In genomic region chr11:118918686-118919280, GRCh38 we compare ENCODE assay signal across 9 cellular contexts. TPM values are rescaled to one million over a fixed set of nuclear protein-coding genes. Genes with fewer than 3 reads are reported as not detected.
DNase-seq lines count a peak whose midpoint lies in the region; ATAC-seq and TF ChIP-seq lines count a peak whose summit lies in the region.
"Had no signal": no experiment of that assay in that cellular context is flagged by ENCODE, and none has a peak within 500 bp of the region (broad histone marks: within the 10 kb centered on the region; RNA-seq: fewer than 3 reads in every experiment).

No MANE protein-coding gene starts in this region.

- peak overlapping the region; percentile 71 for H3K9ac ChIP-seq in mucosa of stomach (ENCODE audit: low read length)

- H3K9me3 Mint-ChIP-seq in chondrocyte (ENCODE audit: low read depth), result no peaks in the 10 kb centered on the region
- peaks cover 0 to 2% (median 0%) of the 10 kb centered on the region in 7 donors for H3K9me3 Mint-ChIP-seq in CD14-positive monocyte

- no peaks in the 10 kb centered on the region for H3K27me3 Mint-ChIP-seq in chondrocyte (ENCODE audit: low read depth)
- H3K27me3 Mint-ChIP-seq in CD14-positive monocyte (ENCODE audit: low read depth in 3 of 3), result peaks cover 0 to 15% (median 6%) of the 10 kb centered on the region in 3 donors

- intact Hi-C loops in CD14-positive monocyte (cut with micrococcal nuclease), result no loop called here

- DNase-seq in BJ (ENCODE audit: low read depth) (no peak), M059J (ENCODE audit: low read depth) (peak; percentile 68), chondrocyte (ENCODE audit: low spot score) (no peak), activated gamma-delta T cell (lab: John Stamatoyannopoulos, UW) (no peak), CD14-positive monocyte (ENCODE audit: low spot score) (no peak)

- H3K4me3 ChIP-seq in BJ (ENCODE audit: low read depth, low read length) (peak overlapping the region; percentile 35), mucosa of stomach (ENCODE audit: low read length) (no peak overlapping the region)

- CTCF ChIA-PET in BJ (lab: Yijun Ruan, JAX), result no interaction called here

- H3K27ac Mint-ChIP-seq in chondrocyte (ENCODE audit: unreplicated experiment) (peak overlapping the region; percentile 100), CD14-positive monocyte (peak overlapping the region in 3 of 7 donors; percentile 9 to 50 (median 42))

- H3K27me3 ChIP-seq in BJ (ENCODE audit: control insufficient read depth, insufficient read depth, low read length) (no peaks in the 10 kb centered on the region), mucosa of stomach (ENCODE audit: control insufficient read depth, insufficient read depth, low read length) (no peaks in the 10 kb centered on the region)

- H3K36me3 ChIP-seq in BJ (ENCODE audit: control insufficient read depth, insufficient read depth, low read length), result peaks cover 3% of the 10 kb centered on the region; the same call in 1 of the 2 replicates
- no peaks in the 10 kb centered on the region for H3K36me3 ChIP-seq in mucosa of stomach (ENCODE audit: control insufficient read depth, insufficient read depth, low read length)

- peaks cover 99% of the 10 kb centered on the region for H3K4me1 ChIP-seq in mucosa of stomach (ENCODE audit: control insufficient read depth, insufficient read depth, low read length)

- POLR2A ChIA-PET in BJ (lab: Charles Lee), result interaction anchor here (0.6 kb wide), 1 partner anchor 371 kb away, joined by 17 read pairs; no protein-coding TSS in a partner anchor

- H3K36me3 Mint-ChIP-seq in chondrocyte (ENCODE audit: low read depth), result peaks cover 3% of the 10 kb centered on the region
- H3K36me3 Mint-ChIP-seq in CD14-positive monocyte, result peaks cover 20 to 22% of the 10 kb centered on the region in 2 donors

- H3K9me3 ChIP-seq in mucosa of stomach (ENCODE audit: control insufficient read depth, low read length), result no peaks in the 10 kb centered on the region

- no peak for ATAC-seq in GM19023 (IDR thresholded peaks at IDR 0.05; ENCODE audit: unreplicated experiment)
- no peak for ATAC-seq in HG02840 (IDR thresholded peaks at IDR 0.05; ENCODE audit: low FRiP score, unreplicated experiment)

- H3K4me3 Mint-ChIP-seq in chondrocyte (ENCODE audit: unreplicated experiment) (peak overlapping the region; percentile 98), CD14-positive monocyte (peak overlapping the region in 1 of 2 donors; percentile 59)

- TF ChIP-seq CTCF in BJ (IDR thresholded peaks at IDR 0.05; ENCODE audit: insufficient read depth, low read depth, low read length) (no peak), chondrocyte (IDR thresholded peaks at IDR 0.05) (no peak), CD14-positive monocyte (IDR thresholded peaks at IDR 0.05) (no peak)

- peaks cover 91% of the 10 kb centered on the region for H3K4me1 Mint-ChIP-seq in chondrocyte (ENCODE audit: low read depth)
- H3K4me1 Mint-ChIP-seq in CD14-positive monocyte, result peaks cover 94% of the 10 kb centered on the region

RNA-seq across cellular contexts. Expression of gene BCL9L, which starts 6.9 kb away (rescaled TPM):
- polyA plus RNA-seq in BJ (2011; rRNA removed), result 8.6 and 15.0 TPM in 2 replicates
- 12.8 and 23.3 TPM in 2 replicates for polyA minus RNA-seq in BJ (2011; rRNA and poly(A)+ RNA removed)
- total RNA-seq in M059J (2014; rRNA removed; shearing (Covaris generic)), result 15.9 and 27.4 TPM in 2 replicates
- total RNA-seq in chondrocyte, result 131 to 145 TPM (median 138 TPM) in 3 replicates
- polyA plus RNA-seq in CD14-positive monocyte, result 1 to 10 TPM in 1 of 2 donors, under 1 TPM in 1; 0.11 to 1.8 TPM

RNA-seq across cellular contexts. Expression of gene CXCR5, which starts 35.1 kb away (rescaled TPM):
- not detected in 2 replicates for polyA plus RNA-seq in BJ (2011; rRNA removed)
- not detected in 2 replicates for polyA minus RNA-seq in BJ (2011; rRNA and poly(A)+ RNA removed)
- not detected in 2 replicates for total RNA-seq in M059J (2014; rRNA removed; shearing (Covaris generic))
- total RNA-seq in chondrocyte, result 0.07 to 0.27 TPM in 2 of 3 replicates, not detected in the other
- polyA plus RNA-seq in CD14-positive monocyte, result under 1 TPM; 0.08 to 0.09 TPM
- total RNA-seq: lower leg skin had no signal

RNA-seq across cellular contexts. Expression of gene UPK2, which starts 37.3 kb away (rescaled TPM):
- polyA plus RNA-seq in BJ (2011; rRNA removed), result 0.18 and 0.20 TPM in 2 replicates
- not detected in 2 replicates for polyA minus RNA-seq in BJ (2011; rRNA and poly(A)+ RNA removed)
- not detected in 2 replicates for total RNA-seq in M059J (2014; rRNA removed; shearing (Covaris generic))
- 0.22 to 0.63 TPM (median 0.38 TPM) in 3 replicates for total RNA-seq in chondrocyte
- polyA plus RNA-seq in CD14-positive monocyte, result not detected
- total RNA-seq: lower leg skin had no signal

RNA-seq across cellular contexts. Expression of gene FOXR1, which starts 52.8 kb away (rescaled TPM):
- polyA plus RNA-seq in BJ (2011; rRNA removed) (not detected in 2 replicates), CD14-positive monocyte (not detected)
- polyA minus RNA-seq in BJ (2011; rRNA and poly(A)+ RNA removed), result not detected in 2 replicates
- not detected in 2 replicates for total RNA-seq in M059J (2014; rRNA removed; shearing (Covaris generic))
- not detected in 3 replicates for total RNA-seq in chondrocyte
- total RNA-seq: lower leg skin had no signal
